18 cellular contexts compared by ENCODE assay signal in genomic region chr9:16145196-16145950, GRCh38.
DNase-seq lines count a peak whose midpoint lies in the region; TF ChIP-seq lines count a peak whose summit lies in the region.
"Had no signal": no experiment of that assay in that cellular context is flagged by ENCODE, and none has a peak within 500 bp of the region (broad histone marks: within the 10 kb centered on the region; RNA-seq: fewer than 3 reads in every experiment).

No MANE protein-coding gene starts in this region.

- DNase-seq in DMS 273 (lab: John Stamatoyannopoulos, UW; ENCODE audit: unreplicated experiment) (peak; percentile 34), DMS 273 treated with DMSO at 0.1 percent for 48 hours (lab: John Stamatoyannopoulos, UW) (no peak), RPMI8226 (peak; percentile 56), fibroblast of villous mesenchyme (ENCODE audit: low read depth) (peak; percentile 69), pons (ENCODE audit: low spot score) (peak; percentile 49), COR-L47 (lab: John Stamatoyannopoulos, UW) (no peak), thyroid gland (no peak)
- no peak for DNase-seq in activated CD8-positive, alpha-beta memory T cell treated with anti-CD3 and anti-CD28 coated beads, Interleukin-2, amount 50 U/mL, for 48 hours
- DNase-seq: activated CD8-positive, alpha-beta memory T cell treated with anti-CD3 and anti-CD28 coated beads, Interleukin-2, amount 10 ng/mL, durations not matched to agents 7 days and 5 days; activated effector memory CD4-positive, alpha-beta T cell treated with anti-CD3 and anti-CD28 coated beads, Interleukin-2, amount 50 U/mL, for 16 hours; colonic mucosa; left ventricle myocardium inferior; NCI-H146; NCI-H446 treated with DMSO at 0.1 percent for 48 hours; spleen had no signal

- WGBS in thyroid gland, 2 donors: 91 to 93% methylated on average over 8 of the region's 8 CpGs

- intact Hi-C loops in thyroid gland (cut with DNase I): no loop called here

- H3K27ac ChIP-seq in thyroid gland: no peak overlapping the region
- H3K27ac ChIP-seq: 22Rv1, colonic mucosa, left ventricle myocardium inferior, SK-N-MC, spleen, tibial nerve had no signal

- TF ChIP-seq CTCF in fibroblast of villous mesenchyme (IDR thresholded peaks at IDR 0.05; ENCODE audit: insufficient read depth, low read depth, low read length) (no peak), thyroid gland (IDR thresholded peaks at IDR 0.05) (no peak)

- H3K36me3 ChIP-seq in thyroid gland: no peaks in the 10 kb centered on the region
- H3K36me3 ChIP-seq: colonic mucosa, left ventricle myocardium inferior, spleen, tibial nerve had no signal

- H3K9me3 ChIP-seq in thyroid gland: no peaks in the 10 kb centered on the region
- H3K9me3 ChIP-seq: colonic mucosa, left ventricle myocardium inferior, spleen, tibial nerve had no signal

- H3K27me3 ChIP-seq in thyroid gland: no peaks in the 10 kb centered on the region
- H3K27me3 ChIP-seq: colonic mucosa, spleen, tibial nerve had no signal

- H3K4me3 ChIP-seq in fibroblast of villous mesenchyme (ENCODE audit: low read depth, low read length): no peak overlapping the region
- H3K4me3 ChIP-seq in thyroid gland (replicated peaks in 1 of 3): no peak overlapping the region
- H3K4me3 ChIP-seq: colonic mucosa, left ventricle myocardium inferior, SK-N-MC, spleen, tibial nerve had no signal

- TF ChIP-seq POLR2A in thyroid gland (IDR thresholded peaks at IDR 0.05): no peak

- no peaks in the 10 kb centered on the region for H3K4me1 ChIP-seq in thyroid gland
- H3K4me1 ChIP-seq: colonic mucosa, spleen had no signal

Comparison
In these comparisons a context has a peak if more than half of its experiments do, and no peak if none do; other contexts are left out.
1. DNase-seq: peak in DMS 273 (single experiment), RPMI8226 (single experiment), fibroblast of villous mesenchyme (single experiment) and pons (single experiment); none in DMS 273 treated with DMSO at 0.1 percent for 48 hours (single experiment), COR-L47 (single experiment), thyroid gland (0 of 2) and activated CD8-positive, alpha-beta memory T cell treated with anti-CD3 and anti-CD28 coated beads, Interleukin-2, amount 50 U/mL, for 48 hours (single experiment).